22 cellular contexts compared by ENCODE assay signal in the genomic region with DNA sequence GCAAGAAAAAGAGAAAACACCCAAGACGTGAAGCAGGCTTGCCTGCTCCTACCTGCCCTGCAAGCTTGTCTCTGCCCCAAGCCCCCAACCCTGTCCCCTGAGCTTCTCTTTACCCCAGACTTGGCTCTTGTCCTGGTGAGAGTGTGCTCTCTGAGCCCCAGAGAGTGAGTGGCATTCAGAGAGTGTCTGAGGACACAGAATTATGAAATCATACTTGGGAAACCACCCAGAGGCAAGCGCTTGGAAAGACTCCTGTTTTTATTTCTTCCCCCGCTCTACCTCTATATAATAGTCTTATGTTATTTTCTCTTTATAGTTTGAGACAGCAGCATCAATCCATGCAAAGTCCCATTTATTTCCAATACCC.
DNase-seq lines count a peak whose midpoint lies in the region; ATAC-seq and TF ChIP-seq lines count a peak whose summit lies in the region.
"Had no signal": no experiment of that assay in that cellular context is flagged by ENCODE, and none has a peak within 500 bp of the region (broad histone marks: within the 10 kb centered on the region; RNA-seq: fewer than 3 reads in every experiment).

No MANE protein-coding gene starts in this region.

- H3K36me3 ChIP-seq in breast epithelium, result no peaks in the 10 kb centered on the region
- no peaks in the 10 kb centered on the region for H3K36me3 ChIP-seq in mammary epithelial cell (ENCODE audit: insufficient read depth, low read length)
- H3K36me3 ChIP-seq in left lung, result no peaks in the 10 kb centered on the region
- no peaks in the 10 kb centered on the region for H3K36me3 ChIP-seq in rectal smooth muscle tissue (ENCODE audit: control insufficient read depth, insufficient read depth, low read length)
- H3K36me3 ChIP-seq in vagina, result no peaks in the 10 kb centered on the region
- H3K36me3 ChIP-seq: BE2C had no signal

- BruUV-seq in mammary epithelial cell (replicated peaks; lab: Mats Ljungman, UMichigan), result no TSS peak

- no peak overlapping the region for H3K4me3 ChIP-seq in breast epithelium
- no peak overlapping the region for H3K4me3 ChIP-seq in mammary epithelial cell (replicated peaks in 1 of 3; ENCODE audit: insufficient read depth in 1 of 3, low read depth in 2 of 3, low read length in 3 of 3)
- H3K4me3 ChIP-seq in left lung, result no peak overlapping the region
- peak overlapping the region; percentile 36 for H3K4me3 ChIP-seq in rectal smooth muscle tissue (ENCODE audit: low read length)
- no peak overlapping the region for H3K4me3 ChIP-seq in vagina

- ATAC-seq in left lung, result peak; percentile 89

- no peaks in the 10 kb centered on the region for H3K9me3 Mint-ChIP-seq in activated CD4-positive, alpha-beta memory T cell treated with anti-CD3 and anti-CD28 coated beads, Interleukin-2, amount 10 ng/mL, durations not matched to agents 7 days and 5 days
- H3K9me3 Mint-ChIP-seq: activated CD4-positive, alpha-beta T cell treated with anti-CD3 and anti-CD28 coated beads, Interleukin-2, amount 10 ng/mL, durations not matched to agents 24 days and 14 days; memory B cell; stimulated activated naive CD8-positive, alpha-beta T cell treated with anti-CD3 and anti-CD28 coated beads, Interleukin-15, Interleukin-2, amounts not matched to agents 100 ng/mL and 50 ng/mL, for 24 hours had no signal

- H3K27me3 Mint-ChIP-seq in activated CD4-positive, alpha-beta memory T cell treated with anti-CD3 and anti-CD28 coated beads, Interleukin-2, amount 10 ng/mL, durations not matched to agents 7 days and 5 days, result peaks cover 25% of the 10 kb centered on the region

- CTCF ChIA-PET in mammary epithelial cell (lab: Charles Lee; ENCODE audit: low non-redundant PET), result no interaction called here
- CTCF ChIA-PET in activated CD4-positive, alpha-beta memory T cell treated with anti-CD3 and anti-CD28 coated beads, Interleukin-2, amount 10 ng/mL, durations not matched to agents 7 days and 5 days (lab: Charles Lee), result no interaction called here

- no peak overlapping the region for H3K4me2 ChIP-seq in mammary epithelial cell (ENCODE audit: insufficient read depth, low read depth, low read length)

- H3K4me3 Mint-ChIP-seq in activated CD4-positive, alpha-beta memory T cell treated with anti-CD3 and anti-CD28 coated beads, Interleukin-2, amount 10 ng/mL, durations not matched to agents 7 days and 5 days, result no peak overlapping the region
- H3K4me3 Mint-ChIP-seq: activated CD4-positive, alpha-beta T cell treated with anti-CD3 and anti-CD28 coated beads, Interleukin-2, amount 10 ng/mL, durations not matched to agents 24 days and 14 days; HFFc6; memory B cell; stimulated activated naive CD8-positive, alpha-beta T cell treated with anti-CD3 and anti-CD28 coated beads, Interleukin-15, Interleukin-2, amounts not matched to agents 100 ng/mL and 50 ng/mL, for 24 hours had no signal

- no peaks in the 10 kb centered on the region for H3K4me1 Mint-ChIP-seq in activated CD4-positive, alpha-beta memory T cell treated with anti-CD3 and anti-CD28 coated beads, Interleukin-2, amount 10 ng/mL, durations not matched to agents 7 days and 5 days
- H3K4me1 Mint-ChIP-seq: activated CD4-positive, alpha-beta T cell treated with anti-CD3 and anti-CD28 coated beads, Interleukin-2, amount 10 ng/mL, durations not matched to agents 24 days and 14 days; memory B cell had no signal

- dilution Hi-C loops in mammary epithelial cell (cut with HindIII; ENCODE audit: low sequenced_read_pairs), result no loop called here

- peaks cover 0 to 4% of the 10 kb centered on the region in 2 donors for H3K4me1 ChIP-seq in breast epithelium
- no peaks in the 10 kb centered on the region for H3K4me1 ChIP-seq in mammary epithelial cell (ENCODE audit: insufficient read depth, low read length)
- H3K4me1 ChIP-seq in left lung, result peaks cover 8 to 11% of the 10 kb centered on the region in 2 donors
- H3K4me1 ChIP-seq in rectal smooth muscle tissue (ENCODE audit: control insufficient read depth, insufficient read depth, low read length), result peaks cover 9% of the 10 kb centered on the region
- H3K4me1 ChIP-seq in vagina, result peaks cover 21% of the 10 kb centered on the region
- H3K4me1 ChIP-seq: BE2C had no signal

- H3K36me3 Mint-ChIP-seq in activated CD4-positive, alpha-beta memory T cell treated with anti-CD3 and anti-CD28 coated beads, Interleukin-2, amount 10 ng/mL, durations not matched to agents 7 days and 5 days (ENCODE audit: low read depth), result no peaks in the 10 kb centered on the region
- H3K36me3 Mint-ChIP-seq: memory B cell had no signal

- DNase-seq in breast epithelium (ENCODE audit: low spot score in 2 of 2) (no peak), mammary epithelial cell (no peak), left lung (no peak), vagina (ENCODE audit: extremely low spot score in 2 of 2) (no peak), GM20000 (ENCODE audit: low spot score) (no peak), AG20443 (ENCODE audit: low spot score) (no peak)
- no peak for DNase-seq in activated CD4-positive, alpha-beta memory T cell treated with anti-CD3 and anti-CD28 coated beads, Interleukin-2, amount 10 ng/mL, durations not matched to agents 7 days and 5 days
- DNase-seq: activated CD4-positive, alpha-beta T cell treated with anti-CD3 and anti-CD28 coated beads, Interleukin-2, amount 10 ng/mL, durations not matched to agents 24 days and 14 days; activated naive CD4-positive, alpha-beta T cell; BE2C; DMS 273 treated with DMSO at 0.1 percent for 48 hours; foreskin melanocyte; HFFc6; KG1; NCI-H2029; NK-92 treated with Interleukin-12 subunit alpha and Interleukin-12 subunit beta, amount 100 ng/mL, for 24 hours; stimulated activated CD4-positive, alpha-beta T cell treated with anti-CD3 and anti-CD28 coated beads, Interleukin-1b, Interleukin-23, amount 100 ng/mL, for 48 hours had no signal

- H3K9ac ChIP-seq in mammary epithelial cell (ENCODE audit: insufficient read depth, low read length), result no peak overlapping the region
- no peak overlapping the region for H3K9ac ChIP-seq in rectal smooth muscle tissue (ENCODE audit: low read length)

- no peaks in the 10 kb centered on the region for H3K27me3 ChIP-seq in breast epithelium
- no peaks in the 10 kb centered on the region for H3K27me3 ChIP-seq in mammary epithelial cell (ENCODE audit: insufficient read depth, low read length)
- no peaks in the 10 kb centered on the region for H3K27me3 ChIP-seq in left lung
- H3K27me3 ChIP-seq in rectal smooth muscle tissue (ENCODE audit: control insufficient read depth, insufficient read depth, low read length), result no peaks in the 10 kb centered on the region
- H3K27me3 ChIP-seq in vagina, result no peaks in the 10 kb centered on the region
- H3K27me3 ChIP-seq: BE2C had no signal

- TF ChIP-seq CTCF in breast epithelium (IDR thresholded peaks at IDR 0.05), result no peak
- TF ChIP-seq CTCF in mammary epithelial cell (conservative IDR thresholded peaks at IDR 0.05 in 1 of 2, IDR thresholded peaks at IDR 0.05 in 1 of 2; ENCODE audit: extremely low read depth in 1 of 2, insufficient read depth in 1 of 2, low read depth in 1 of 2, low read length in 2 of 2), result no peak
- no peak for TF ChIP-seq CTCF in left lung (IDR thresholded peaks at IDR 0.05)
- TF ChIP-seq CTCF in vagina (IDR thresholded peaks at IDR 0.05), result no peak
- no peak for TF ChIP-seq CTCF in GM20000 (IDR thresholded peaks at IDR 0.05; ENCODE audit: extremely low read depth, missing control alignments)

- TF ChIP-seq POLR2A in breast epithelium (IDR thresholded peaks at IDR 0.05) (no peak), vagina (IDR thresholded peaks at IDR 0.05) (no peak)

- 6% methylated on average over 3 of the region's 3 CpGs for WGBS in mammary epithelial cell (ENCODE audit: low coverage, missing lambda C conversion rate)

- POLR2A ChIA-PET in activated CD4-positive, alpha-beta memory T cell treated with anti-CD3 and anti-CD28 coated beads, Interleukin-2, amount 10 ng/mL, durations not matched to agents 7 days and 5 days (lab: Charles Lee), result no interaction called here

- intact Hi-C loops in breast epithelium (cut with DNase I; ENCODE audit: low total_unique reads), result no loop called here
- intact Hi-C loops in mammary epithelial cell (cut with micrococcal nuclease), result no loop called here
- intact Hi-C loops in left lung (cut with DNase I), result no loop called here
- intact Hi-C loops in vagina (cut with DNase I), result no loop called here

- no peak overlapping the region for H2AFZ ChIP-seq in mammary epithelial cell (ENCODE audit: low read depth, low read length)

- in situ Hi-C loops in mammary epithelial cell (cut with MboI; ENCODE audit: low sequenced_read_pairs in 2 of 2), result no loop called here

- no peak overlapping the region for H3K27ac Mint-ChIP-seq in activated CD4-positive, alpha-beta memory T cell treated with anti-CD3 and anti-CD28 coated beads, Interleukin-2, amount 10 ng/mL, durations not matched to agents 7 days and 5 days
- H3K27ac Mint-ChIP-seq: activated CD4-positive, alpha-beta T cell treated with anti-CD3 and anti-CD28 coated beads, Interleukin-2, amount 10 ng/mL, durations not matched to agents 24 days and 14 days; HFFc6; memory B cell; stimulated activated naive CD8-positive, alpha-beta T cell treated with anti-CD3 and anti-CD28 coated beads, Interleukin-15, Interleukin-2, amounts not matched to agents 100 ng/mL and 50 ng/mL, for 24 hours had no signal

- H3K27ac ChIP-seq in breast epithelium, result peak overlapping the region; percentile 37 to 54
- H3K27ac ChIP-seq in mammary epithelial cell (ENCODE audit: insufficient read depth, low read depth, low read length), result no peak overlapping the region
- H3K27ac ChIP-seq in left lung, result peak overlapping the region in 1 of 2 donors; percentile 23
- peak overlapping the region; percentile 86 for H3K27ac ChIP-seq in rectal smooth muscle tissue (ENCODE audit: low read depth, low read length)
- peak overlapping the region; percentile 5 for H3K27ac ChIP-seq in vagina
- H3K27ac ChIP-seq: 22Rv1, RWPE1 had no signal

- no peaks in the 10 kb centered on the region for H3K9me3 ChIP-seq in breast epithelium
- H3K9me3 ChIP-seq in mammary epithelial cell (replicated peaks; ENCODE audit: insufficient read depth, low read length), result no peaks in the 10 kb centered on the region
- H3K9me3 ChIP-seq in left lung, result no peaks in the 10 kb centered on the region
- no peaks in the 10 kb centered on the region for H3K9me3 ChIP-seq in vagina
- H3K9me3 ChIP-seq: BE2C had no signal

- H3K79me2 ChIP-seq in mammary epithelial cell (ENCODE audit: insufficient read depth, low read length), result no peaks in the 10 kb centered on the region

- H4K20me1 ChIP-seq in mammary epithelial cell (ENCODE audit: insufficient read depth, low read length), result no peaks in the 10 kb centered on the region
